Comparison of ENCODE assay signal across 6 cellular contexts in the genomic region with DNA sequence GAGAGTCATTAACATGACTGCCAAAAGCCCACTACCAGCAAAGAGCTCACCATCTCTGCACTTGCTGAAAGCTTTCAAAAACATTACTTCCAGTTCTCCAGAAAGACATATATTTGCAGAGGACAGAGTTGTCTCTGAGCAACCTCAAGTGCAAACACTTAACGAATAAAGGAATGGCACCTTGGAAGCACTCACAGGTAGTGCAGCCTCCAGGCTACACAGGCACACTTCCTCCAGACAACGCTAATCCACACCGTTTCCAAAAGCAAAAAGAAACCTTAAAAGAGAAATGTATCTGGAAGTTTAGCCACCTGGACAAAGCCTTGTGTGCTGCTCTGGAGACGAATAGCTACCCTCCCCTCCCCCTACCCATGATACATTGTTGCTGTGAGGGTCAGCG. TPM values are rescaled to one million over a fixed set of nuclear protein-coding genes. Genes with fewer than 3 reads are reported as not detected.
"Had no signal": no experiment of that assay in that cellular context is flagged by ENCODE, and none has a peak within 500 bp of the region (broad histone marks: within the 10 kb centered on the region; RNA-seq: fewer than 3 reads in every experiment).

No MANE protein-coding gene starts in this region.

RNA-seq across cellular contexts. Expression of a gene that starts 53.1 kb away (rescaled TPM):
- total RNA-seq: HepG2, HT-29, HT1080, IMR-90, K562 had no signal
- polyA plus RNA-seq: HepG2, IgD-negative memory B cell, IMR-90, K562 had no signal
